In the genomic region with DNA sequence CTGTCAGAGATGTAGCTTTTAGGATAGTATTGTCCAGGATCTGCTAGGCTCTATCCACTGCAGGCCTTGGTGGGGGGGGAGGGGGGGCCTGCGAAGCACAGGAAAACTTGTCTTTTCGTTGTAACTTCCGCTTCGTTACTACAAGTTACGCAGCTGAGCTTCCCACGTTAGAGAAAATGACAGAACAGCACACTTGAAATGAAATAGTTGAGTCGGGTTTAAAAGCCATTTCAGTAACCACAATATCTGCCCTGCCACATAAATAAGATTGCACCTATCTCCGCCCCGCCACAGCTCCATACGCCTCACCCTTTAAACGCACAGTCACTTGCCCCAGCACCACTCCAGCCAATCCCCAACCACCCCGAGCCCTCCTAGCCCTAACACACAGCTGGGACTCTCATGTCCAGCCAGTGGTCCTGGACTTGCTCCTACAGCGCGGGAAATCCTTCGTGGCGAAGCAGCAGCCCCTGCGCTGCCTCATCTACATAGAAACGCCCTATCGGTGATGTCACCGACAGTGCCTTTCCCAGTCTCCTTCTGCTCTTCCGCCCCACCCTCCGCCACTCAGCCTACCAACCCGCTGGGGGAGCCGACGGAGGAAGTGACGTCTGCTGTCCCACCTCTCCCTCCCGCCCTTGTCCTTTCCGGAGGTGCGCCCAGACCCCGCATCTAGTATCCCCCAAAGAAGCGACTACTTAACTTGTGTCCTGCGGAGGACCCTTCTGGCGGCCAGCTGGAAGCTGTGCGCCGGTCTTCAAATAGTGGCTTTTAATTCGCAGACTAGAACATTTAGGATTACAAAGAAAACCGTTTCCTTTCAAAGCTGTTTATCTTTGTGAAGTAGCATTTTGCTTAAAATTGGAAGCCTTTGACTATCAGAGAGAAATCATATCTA, we compare ENCODE assay signal across 8 cellular contexts. TPM values are rescaled to one million over a fixed set of nuclear protein-coding genes. Genes with fewer than 3 reads are reported as not detected.
DNase-seq lines count a peak whose midpoint lies in the region; ATAC-seq and TF ChIP-seq lines count a peak whose summit lies in the region.
"Not testable (repeated sequence)": the region's sequence is repeated elsewhere in the genome, so short reads cannot be mapped to it uniquely, and the experiment has no call there.

No MANE protein-coding gene starts in this region.

- H3K36me3 Mint-ChIP-seq in GM23338 (ENCODE audit: low read depth); activated naive CD4-positive, alpha-beta T cell treated with anti-CD3 and anti-CD28 coated beads, Interleukin-2, amount 50 U/mL, for 72 hours: not testable (repeated sequence)

- peak; percentile 92 for DNase-seq in EL
- peak; percentile 83 for DNase-seq in GM23338 (ENCODE audit: low spot score)
- peak; percentile 95 for DNase-seq in SKM-1 treated with dmso at 0.1 percent for 144 hours (lab: John Stamatoyannopoulos, UW; ENCODE audit: unreplicated experiment)
- peak; percentile 78 to 84 for DNase-seq in activated naive CD4-positive, alpha-beta T cell treated with anti-CD3 and anti-CD28 coated beads, Interleukin-2, amount 50 U/mL, for 72 hours (ENCODE audit: low spot score in 2 of 2)
- peak; percentile 4 for DNase-seq in germinal center (ENCODE audit: low spot score)
- DNase-seq in stimulated activated naive CD8-positive, alpha-beta T cell treated with anti-CD3 and anti-CD28 coated beads, Interleukin-15, Interleukin-2, amounts not matched to agents 100 U/mL and 50 U/mL, for 24 hours, result peak; percentile 67

- H3F3A ChIP-seq in GM23338 (replicated peaks; ENCODE audit: low read depth); neural cell (ENCODE audit: insufficient read depth, low read length, poor library complexity, severe bottlenecking): not testable (repeated sequence)

- not testable (repeated sequence) for H2AFZ ChIP-seq in GM23338
- H2AFZ ChIP-seq in KMS-11 (ENCODE audit: low read depth) (peak overlapping the region; percentile 47), neural cell (ENCODE audit: low read depth, low read length) (peak overlapping the region; percentile 45)

- H3K9me3 Mint-ChIP-seq in GM23338; activated naive CD4-positive, alpha-beta T cell treated with anti-CD3 and anti-CD28 coated beads, Interleukin-2, amount 50 U/mL, for 72 hours: not testable (repeated sequence)

- H3K27ac ChIP-seq in GM23338 (ENCODE audit: low read depth) (peak overlapping the region; percentile 100), KMS-11 (peak overlapping the region; percentile 98), neural cell (ENCODE audit: low read length) (peak overlapping the region; percentile 86)

- not testable (repeated sequence) for H3K9me2 ChIP-seq in GM23338 (ENCODE audit: insufficient read depth); neural cell (ENCODE audit: insufficient read depth, low read length)

- not testable (repeated sequence) for H3K79me2 ChIP-seq in GM23338 (replicated peaks; ENCODE audit: insufficient read depth); KMS-11 (ENCODE audit: insufficient read depth, low read depth); neural cell (replicated peaks; ENCODE audit: insufficient read depth, low read length)

- 0 out of 2 replicates have a peak, but pooled peaks cover 11% of the 10 kb centered on the region for H3K27me3 ChIP-seq in GM23338 (ENCODE audit: insufficient read depth)
- not testable (repeated sequence) for H3K27me3 ChIP-seq in KMS-11 (ENCODE audit: insufficient read depth, low read depth); neural cell (ENCODE audit: insufficient read depth, low read depth, low read length)

- ATAC-seq in GM23338, result peak; percentile 83
- peak; percentile 80 to 86 for ATAC-seq in activated naive CD4-positive, alpha-beta T cell treated with anti-CD3 and anti-CD28 coated beads, Interleukin-2, amount 50 U/mL, for 72 hours
- ATAC-seq in stimulated activated naive CD8-positive, alpha-beta T cell treated with anti-CD3 and anti-CD28 coated beads, Interleukin-15, Interleukin-2, amounts not matched to agents 100 U/mL and 50 U/mL, for 24 hours, result peak; percentile 85

- peak overlapping the region; percentile 77 for H3K4me3 Mint-ChIP-seq in GM23338

- not testable (repeated sequence) for H3K36me3 ChIP-seq in GM23338 (ENCODE audit: insufficient read depth); KMS-11 (ENCODE audit: insufficient read depth); neural cell (ENCODE audit: insufficient read depth, low read length)

- TF ChIP-seq EP300 in neural cell (conservative IDR thresholded peaks at IDR 0.05; ENCODE audit: poor library complexity, severe bottlenecking), result peak; percentile 79

- peak overlapping the region; percentile 64 for H3K4me3 ChIP-seq in GM23338
- H3K4me3 ChIP-seq in KMS-11 (IDR thresholded peaks at IDR 0.05; ENCODE audit: insufficient read depth, low read depth, low read length), result peak overlapping the region; percentile 52
- peak overlapping the region; percentile 61 for H3K4me3 ChIP-seq in neural cell (ENCODE audit: low read length)

- H3K9ac ChIP-seq in KMS-11 (peak overlapping the region; percentile 97), neural cell (ENCODE audit: low read length) (peak overlapping the region; percentile 69)

- H3K9me3 ChIP-seq in neural cell (ENCODE audit: low read length), result not testable (repeated sequence)

- peaks cover 12% of the 10 kb centered on the region for H3K27me3 Mint-ChIP-seq in GM23338 (ENCODE audit: insufficient read depth, low read depth, poor library complexity)

- peak overlapping the region; percentile 86 for H3K4me2 ChIP-seq in GM23338
- peak overlapping the region; percentile 77 for H3K4me2 ChIP-seq in KMS-11
- not testable (repeated sequence) for H3K4me2 ChIP-seq in neural cell (ENCODE audit: low read length)

- not testable (repeated sequence) for H4K20me1 ChIP-seq in GM23338 (replicated peaks; ENCODE audit: insufficient read depth); KMS-11 (ENCODE audit: insufficient read depth); neural cell (ENCODE audit: insufficient read depth)

- peak overlapping the region; percentile 100 for H3K27ac Mint-ChIP-seq in GM23338
- peak overlapping the region; percentile 96 to 100 for H3K27ac Mint-ChIP-seq in activated naive CD4-positive, alpha-beta T cell treated with anti-CD3 and anti-CD28 coated beads, Interleukin-2, amount 50 U/mL, for 72 hours

- not testable (repeated sequence) for H3K4me1 ChIP-seq in GM23338 (ENCODE audit: insufficient read depth)
- H3K4me1 ChIP-seq in KMS-11 (ENCODE audit: low read depth, poor library complexity, severe bottlenecking), result peaks cover 47% of the 10 kb centered on the region

- not testable (repeated sequence) for TF ChIP-seq CTCF in GM23338 (conservative IDR thresholded peaks at IDR 0.05; ENCODE audit: low read depth in 2 of 2); KMS-11 (conservative IDR thresholded peaks at IDR 0.05; ENCODE audit: low read depth, low read length); neural cell (IDR thresholded peaks at IDR 0.05; ENCODE audit: poor library complexity, severe bottlenecking)

- TF ChIP-seq RAD21 in neural cell (conservative IDR thresholded peaks at IDR 0.05), result not testable (repeated sequence)

- H3K4me1 Mint-ChIP-seq in GM23338, result peaks cover 12% of the 10 kb centered on the region

TF ChIP-seq in GM23338, 12 proteins besides CTCF, POLR2A, EP300 and RAD21:
- TF ChIP-seq, protein P1, sequence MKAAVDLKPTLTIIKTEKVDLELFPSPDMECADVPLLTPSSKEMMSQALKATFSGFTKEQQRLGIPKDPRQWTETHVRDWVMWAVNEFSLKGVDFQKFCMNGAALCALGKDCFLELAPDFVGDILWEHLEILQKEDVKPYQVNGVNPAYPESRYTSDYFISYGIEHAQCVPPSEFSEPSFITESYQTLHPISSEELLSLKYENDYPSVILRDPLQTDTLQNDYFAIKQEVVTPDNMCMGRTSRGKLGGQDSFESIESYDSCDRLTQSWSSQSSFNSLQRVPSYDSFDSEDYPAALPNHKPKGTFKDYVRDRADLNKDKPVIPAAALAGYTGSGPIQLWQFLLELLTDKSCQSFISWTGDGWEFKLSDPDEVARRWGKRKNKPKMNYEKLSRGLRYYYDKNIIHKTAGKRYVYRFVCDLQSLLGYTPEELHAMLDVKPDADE (IDR thresholded peaks at IDR 0.05), result peak; percentile 79
- peak; percentile 70 for TF ChIP-seq CREB1 (CRISPR knock-in tag; IDR thresholded peaks at IDR 0.05; ENCODE audit: low read depth)
- TF ChIP-seq POLR2AphosphoS5 (IDR thresholded peaks at IDR 0.05; ENCODE audit: low read depth), result peak; percentile 98

TF ChIP-seq in neural cell, 6 proteins besides CTCF, POLR2A, EP300 and RAD21:
- peak; percentile 93 for TF ChIP-seq POLR2AphosphoS5 (IDR thresholded peaks at IDR 0.05)
- TF ChIP-seq, protein P2, sequence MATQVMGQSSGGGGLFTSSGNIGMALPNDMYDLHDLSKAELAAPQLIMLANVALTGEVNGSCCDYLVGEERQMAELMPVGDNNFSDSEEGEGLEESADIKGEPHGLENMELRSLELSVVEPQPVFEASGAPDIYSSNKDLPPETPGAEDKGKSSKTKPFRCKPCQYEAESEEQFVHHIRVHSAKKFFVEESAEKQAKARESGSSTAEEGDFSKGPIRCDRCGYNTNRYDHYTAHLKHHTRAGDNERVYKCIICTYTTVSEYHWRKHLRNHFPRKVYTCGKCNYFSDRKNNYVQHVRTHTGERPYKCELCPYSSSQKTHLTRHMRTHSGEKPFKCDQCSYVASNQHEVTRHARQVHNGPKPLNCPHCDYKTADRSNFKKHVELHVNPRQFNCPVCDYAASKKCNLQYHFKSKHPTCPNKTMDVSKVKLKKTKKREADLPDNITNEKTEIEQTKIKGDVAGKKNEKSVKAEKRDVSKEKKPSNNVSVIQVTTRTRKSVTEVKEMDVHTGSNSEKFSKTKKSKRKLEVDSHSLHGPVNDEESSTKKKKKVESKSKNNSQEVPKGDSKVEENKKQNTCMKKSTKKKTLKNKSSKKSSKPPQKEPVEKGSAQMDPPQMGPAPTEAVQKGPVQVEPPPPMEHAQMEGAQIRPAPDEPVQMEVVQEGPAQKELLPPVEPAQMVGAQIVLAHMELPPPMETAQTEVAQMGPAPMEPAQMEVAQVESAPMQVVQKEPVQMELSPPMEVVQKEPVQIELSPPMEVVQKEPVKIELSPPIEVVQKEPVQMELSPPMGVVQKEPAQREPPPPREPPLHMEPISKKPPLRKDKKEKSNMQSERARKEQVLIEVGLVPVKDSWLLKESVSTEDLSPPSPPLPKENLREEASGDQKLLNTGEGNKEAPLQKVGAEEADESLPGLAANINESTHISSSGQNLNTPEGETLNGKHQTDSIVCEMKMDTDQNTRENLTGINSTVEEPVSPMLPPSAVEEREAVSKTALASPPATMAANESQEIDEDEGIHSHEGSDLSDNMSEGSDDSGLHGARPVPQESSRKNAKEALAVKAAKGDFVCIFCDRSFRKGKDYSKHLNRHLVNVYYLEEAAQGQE (IDR thresholded peaks at IDR 0.05; ENCODE audit: borderline replicate concordance), result peak; percentile 56

RNA-seq across cellular contexts. Expression of a gene that starts 46.2 kb away (rescaled TPM):
- not detected in 2 replicates for total RNA-seq in GM23338 (2014; rRNA removed; shearing (Covaris generic))
- polyA plus RNA-seq in GM23338 (2016; fragmentation: Nextera tagmentation; extraction: Ambion mirVana) (not detected in 2 replicates), neural cell (not detected in 2 replicates)
- total RNA-seq in activated naive CD4-positive, alpha-beta T cell treated with anti-CD3 and anti-CD28 coated beads, Interleukin-2, amount 50 U/mL, for 72 hours, result not detected
- not detected in 2 replicates for polyA minus RNA-seq in neural cell

Comparison
In these comparisons a context has a peak if more than half of its experiments do, and no peak if none do; other contexts are left out.
1. Peak in every context shown above with its lines: DNase-seq, ATAC-seq, H3K4me3 ChIP-seq and H3K27ac ChIP-seq.
2. DNase-seq: peak in every context shown above with its lines; median percentile 95 in SKM-1 treated with dmso at 0.1 percent for 144 hours; 92 in EL; 83 in GM23338; 81 in activated naive CD4-positive, alpha-beta T cell treated with anti-CD3 and anti-CD28 coated beads, Interleukin-2, amount 50 U/mL, for 72 hours; 67 in stimulated activated naive CD8-positive, alpha-beta T cell treated with anti-CD3 and anti-CD28 coated beads, Interleukin-15, Interleukin-2, amounts not matched to agents 100 U/mL and 50 U/mL, for 24 hours; 4 in germinal center.